11 cellular contexts compared by ENCODE assay signal in the genomic region with DNA sequence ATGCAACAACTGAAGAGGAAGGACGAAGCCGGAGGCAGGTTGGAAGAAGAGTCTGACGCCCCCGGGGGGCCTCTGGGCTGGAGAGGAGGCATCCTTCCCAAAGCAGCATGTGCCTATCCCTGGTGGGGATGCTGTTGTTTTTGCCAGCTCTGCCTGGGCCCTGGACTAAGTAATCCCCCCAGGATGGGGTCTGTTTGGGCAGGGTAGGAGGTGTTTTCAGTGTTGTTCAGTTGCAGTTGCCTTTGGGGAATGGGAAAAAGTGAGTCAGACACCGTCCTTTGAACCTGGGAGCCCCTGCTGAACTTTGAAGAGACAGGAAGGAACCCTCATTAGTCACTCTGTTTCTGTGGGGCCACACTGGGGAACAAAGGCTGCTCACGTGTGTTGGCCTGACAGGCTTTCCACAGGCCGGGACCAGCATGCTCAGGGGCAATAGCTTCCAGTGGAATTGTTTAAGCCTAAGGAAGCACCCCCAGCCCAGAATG. TPM values are rescaled to one million over a fixed set of nuclear protein-coding genes. Genes with fewer than 3 reads are reported as not detected.
DNase-seq lines count a peak whose midpoint lies in the region; ATAC-seq and TF ChIP-seq lines count a peak whose summit lies in the region.
"Had no signal": no experiment of that assay in that cellular context is flagged by ENCODE, and none has a peak within 500 bp of the region (broad histone marks: within the 10 kb centered on the region; RNA-seq: fewer than 3 reads in every experiment).

No MANE protein-coding gene starts in this region.

- no peaks in the 10 kb centered on the region for H3K79me2 ChIP-seq in PC-9 (ENCODE audit: low read depth)

- H3K4me1 ChIP-seq in CD4-positive, alpha-beta memory T cell (ENCODE audit: insufficient read depth, low read length) = peaks cover 53% of the 10 kb centered on the region
- no peaks in the 10 kb centered on the region for H3K4me1 ChIP-seq in PC-9 (replicated peaks; ENCODE audit: insufficient read depth)

- peak overlapping the region in 5 of 8 donors; percentile 43 to 81 (median 70) for H3K4me3 Mint-ChIP-seq in CD4-positive, alpha-beta memory T cell
- no peak overlapping the region for H3K4me3 Mint-ChIP-seq in activated CD4-positive, alpha-beta T cell treated with anti-CD3 and anti-CD28 coated beads, Interleukin-2, amount 10 ng/mL, durations not matched to agents 7 days and 5 days
- H3K4me3 Mint-ChIP-seq in activated naive CD8-positive, alpha-beta T cell treated with anti-CD3 and anti-CD28 coated beads, Interleukin-2, amount 10 ng/mL, durations not matched to agents 7 days and 5 days = peak overlapping the region; percentile 39

- no peak overlapping the region for H3K27ac ChIP-seq in CD4-positive, alpha-beta memory T cell (ENCODE audit: low read depth, low read length)
- no peak overlapping the region for H3K27ac ChIP-seq in PC-9

- no peak overlapping the region for H3K4me3 ChIP-seq in CD4-positive, alpha-beta memory T cell (ENCODE audit: low read length in 2 of 2)
- no peak overlapping the region for H3K4me3 ChIP-seq in PC-9

- no peak for TF ChIP-seq CTCF in PC-9 (conservative IDR thresholded peaks at IDR 0.05)

- CTCF ChIA-PET in CD4-positive, alpha-beta memory T cell (lab: Charles Lee; ENCODE audit: partially characterized antibody) = interaction anchor here (0.9 to 1.0 kb wide), 2 partner anchors 48 to 57 kb away, joined by 3 read pairs; no protein-coding TSS in a partner anchor
- CTCF ChIA-PET in activated CD4-positive, alpha-beta T cell treated with anti-CD3 and anti-CD28 coated beads, Interleukin-2, amount 10 ng/mL, durations not matched to agents 7 days and 5 days (lab: Charles Lee) = interaction anchor here (1.1 kb wide), 1 partner anchor 11 kb away, joined by 3 read pairs; no protein-coding TSS in a partner anchor
- CTCF ChIA-PET in PC-9 (lab: Charles Lee) = no interaction called here

- no peaks in the 10 kb centered on the region for H3F3A ChIP-seq in PC-9 (ENCODE audit: insufficient read depth, low read depth)

- BruUV-seq in PC-9 (replicated peaks; lab: Mats Ljungman, UMichigan) = no TSS peak

- no peaks in the 10 kb centered on the region for H3K9me3 ChIP-seq in CD4-positive, alpha-beta memory T cell (ENCODE audit: control insufficient read depth in 1 of 2, low read length in 2 of 2)
- H3K9me3 ChIP-seq in PC-9 (ENCODE audit: insufficient read depth, low read depth) = peaks cover 12% of the 10 kb centered on the region; the same call in 1 of the 2 replicates

- no peaks in the 10 kb centered on the region for H3K9me2 ChIP-seq in PC-9 (ENCODE audit: insufficient read depth)

- H3K27me3 ChIP-seq in CD4-positive, alpha-beta memory T cell (ENCODE audit: insufficient read depth, low read length) = no peaks in the 10 kb centered on the region
- H3K27me3 ChIP-seq in PC-9 (ENCODE audit: insufficient read depth, low read depth) = peaks cover 22% of the 10 kb centered on the region; the same call in 1 of the 2 replicates

- no peaks in the 10 kb centered on the region for H4K20me1 ChIP-seq in PC-9 (ENCODE audit: insufficient read depth)

- H3K4me1 Mint-ChIP-seq in CD4-positive, alpha-beta memory T cell = peaks cover 33 to 73% (median 58%) of the 10 kb centered on the region in 4 donors
- H3K4me1 Mint-ChIP-seq in activated CD4-positive, alpha-beta T cell treated with anti-CD3 and anti-CD28 coated beads, Interleukin-2, amount 10 ng/mL, durations not matched to agents 7 days and 5 days = peaks cover 67% of the 10 kb centered on the region
- H3K4me1 Mint-ChIP-seq in activated naive CD8-positive, alpha-beta T cell treated with anti-CD3 and anti-CD28 coated beads, Interleukin-2, amount 10 ng/mL, durations not matched to agents 7 days and 5 days = peaks cover 50% of the 10 kb centered on the region

- H3K27me3 Mint-ChIP-seq in CD4-positive, alpha-beta memory T cell = no peaks in the 10 kb centered on the region
- H3K27me3 Mint-ChIP-seq in activated CD4-positive, alpha-beta T cell treated with anti-CD3 and anti-CD28 coated beads, Interleukin-2, amount 10 ng/mL, durations not matched to agents 7 days and 5 days = no peaks in the 10 kb centered on the region
- no peaks in the 10 kb centered on the region for H3K27me3 Mint-ChIP-seq in activated naive CD8-positive, alpha-beta T cell treated with anti-CD3 and anti-CD28 coated beads, Interleukin-2, amount 10 ng/mL, durations not matched to agents 7 days and 5 days

- peak overlapping the region; percentile 28 to 96 (median 70) for H3K27ac Mint-ChIP-seq in CD4-positive, alpha-beta memory T cell
- H3K27ac Mint-ChIP-seq in activated CD4-positive, alpha-beta T cell treated with anti-CD3 and anti-CD28 coated beads, Interleukin-2, amount 10 ng/mL, durations not matched to agents 7 days and 5 days = peak overlapping the region; percentile 84
- H3K27ac Mint-ChIP-seq in activated naive CD8-positive, alpha-beta T cell treated with anti-CD3 and anti-CD28 coated beads, Interleukin-2, amount 10 ng/mL, durations not matched to agents 7 days and 5 days = peak overlapping the region; percentile 79

- no peak overlapping the region for H2AFZ ChIP-seq in PC-9

- intact Hi-C loops in CD4-positive, alpha-beta memory T cell (cut with micrococcal nuclease) = loop anchor here (1.0 kb wide), 1 partner anchor 12 kb away; no protein-coding TSS in a partner anchor
- intact Hi-C loops in PC-9 (cut with micrococcal nuclease; ENCODE audit: unreplicated experiment) = no loop called here

- H3K36me3 Mint-ChIP-seq in CD4-positive, alpha-beta memory T cell = no peaks in the 10 kb centered on the region
- H3K36me3 Mint-ChIP-seq in activated CD4-positive, alpha-beta T cell treated with anti-CD3 and anti-CD28 coated beads, Interleukin-2, amount 10 ng/mL, durations not matched to agents 7 days and 5 days (ENCODE audit: low read depth) = peaks cover 24% of the 10 kb centered on the region
- peaks cover 17% of the 10 kb centered on the region for H3K36me3 Mint-ChIP-seq in activated naive CD8-positive, alpha-beta T cell treated with anti-CD3 and anti-CD28 coated beads, Interleukin-2, amount 10 ng/mL, durations not matched to agents 7 days and 5 days

- H3K9me3 Mint-ChIP-seq in CD4-positive, alpha-beta memory T cell = peaks cover 0 to 12% (median 0%) of the 10 kb centered on the region in 8 donors
- H3K9me3 Mint-ChIP-seq in activated CD4-positive, alpha-beta T cell treated with anti-CD3 and anti-CD28 coated beads, Interleukin-2, amount 10 ng/mL, durations not matched to agents 7 days and 5 days = peaks cover 14% of the 10 kb centered on the region
- peaks cover 8% of the 10 kb centered on the region for H3K9me3 Mint-ChIP-seq in activated naive CD8-positive, alpha-beta T cell treated with anti-CD3 and anti-CD28 coated beads, Interleukin-2, amount 10 ng/mL, durations not matched to agents 7 days and 5 days

- peak; percentile 10 to 77 (median 20) for DNase-seq in CD4-positive, alpha-beta memory T cell
- DNase-seq in activated CD4-positive, alpha-beta T cell treated with anti-CD3 and anti-CD28 coated beads, Interleukin-2, amount 10 ng/mL, durations not matched to agents 7 days and 5 days = peak; percentile 56
- peak; percentile 57 for DNase-seq in activated naive CD8-positive, alpha-beta T cell treated with anti-CD3 and anti-CD28 coated beads, Interleukin-2, amount 10 ng/mL, durations not matched to agents 7 days and 5 days
- peak; percentile 76 for DNase-seq in stimulated activated CD4-positive, alpha-beta T cell treated with anti-CD3 and anti-CD28 coated beads, Interleukin-1b, Interleukin-23, amount 100 ng/mL, for 48 hours
- no peak for DNase-seq in PC-9
- DNase-seq in NAMALWA (ENCODE audit: low spot score) = no peak
- DNase-seq: substantia nigra had no signal

- POLR2A ChIA-PET in CD4-positive, alpha-beta memory T cell (lab: Charles Lee; ENCODE audit: partially characterized antibody) = no interaction called here
- POLR2A ChIA-PET in activated CD4-positive, alpha-beta T cell treated with anti-CD3 and anti-CD28 coated beads, Interleukin-2, amount 10 ng/mL, durations not matched to agents 7 days and 5 days (lab: Charles Lee) = no interaction called here
- POLR2A ChIA-PET in activated naive CD8-positive, alpha-beta T cell treated with anti-CD3 and anti-CD28 coated beads, Interleukin-2, amount 10 ng/mL, durations not matched to agents 7 days and 5 days (lab: Charles Lee) = interaction anchor here (2.1 kb wide), 1 partner anchor 12 kb away, joined by 14 read pairs; no protein-coding TSS in a partner anchor
- POLR2A ChIA-PET in PC-9 (lab: Charles Lee; ENCODE audit: unreplicated experiment) = no interaction called here

- H3K36me3 ChIP-seq in CD4-positive, alpha-beta memory T cell (ENCODE audit: insufficient read depth, low read length) = no peaks in the 10 kb centered on the region
- no peaks in the 10 kb centered on the region for H3K36me3 ChIP-seq in PC-9 (ENCODE audit: low read depth)

- ATAC-seq in activated naive CD8-positive, alpha-beta T cell treated with anti-CD3 and anti-CD28 coated beads, Interleukin-2, amount 10 ng/mL, durations not matched to agents 7 days and 5 days (ENCODE audit: low read depth) = peak; percentile 85
- ATAC-seq in HG03139 (IDR thresholded peaks at IDR 0.05; ENCODE audit: unreplicated experiment) (no peak), GM19455 (IDR thresholded peaks at IDR 0.05; ENCODE audit: unreplicated experiment) (no peak)
- ATAC-seq: Panc1 had no signal

- H3K4me2 ChIP-seq in PC-9 = no peak overlapping the region

RNA-seq across cellular contexts. Expression of gene GDF10, which starts 35.2 kb away (rescaled TPM):
- 1 to 10 TPM in 1 of 2 experiments, under 1 TPM in 1; 0.81 to 1.3 TPM for total RNA-seq in CD4-positive, alpha-beta memory T cell
- under 1 TPM; 0.19 to 0.75 TPM for polyA plus RNA-seq in CD4-positive, alpha-beta memory T cell
- total RNA-seq in activated CD4-positive, alpha-beta T cell treated with anti-CD3 and anti-CD28 coated beads, Interleukin-2, amount 10 ng/mL, durations not matched to agents 7 days and 5 days = under 1 TPM in 1 of 2 experiments, not detected in 1; 0.08 TPM
- total RNA-seq in activated naive CD8-positive, alpha-beta T cell treated with anti-CD3 and anti-CD28 coated beads, Interleukin-2, amount 10 ng/mL, durations not matched to agents 7 days and 5 days = under 1 TPM; 0.11 TPM
- total RNA-seq in PC-9 (2021) = not detected in 2 replicates
- total RNA-seq: MCF 10A had no signal

RNA-seq across cellular contexts. Expression of gene GDF2, which starts 57.4 kb away (rescaled TPM):
- not detected for total RNA-seq in CD4-positive, alpha-beta memory T cell
- not detected for polyA plus RNA-seq in CD4-positive, alpha-beta memory T cell
- total RNA-seq in activated CD4-positive, alpha-beta T cell treated with anti-CD3 and anti-CD28 coated beads, Interleukin-2, amount 10 ng/mL, durations not matched to agents 7 days and 5 days = not detected
- not detected for total RNA-seq in activated naive CD8-positive, alpha-beta T cell treated with anti-CD3 and anti-CD28 coated beads, Interleukin-2, amount 10 ng/mL, durations not matched to agents 7 days and 5 days
- not detected in 2 replicates for total RNA-seq in PC-9 (2021)
- total RNA-seq: MCF 10A had no signal

Comparison
In these comparisons a context has a peak if more than half of its experiments do, and no peak if none do; other contexts are left out.
1. DNase-seq: peak in CD4-positive, alpha-beta memory T cell (5 of 5), activated CD4-positive, alpha-beta T cell treated with anti-CD3 and anti-CD28 coated beads, Interleukin-2, amount 10 ng/mL, durations not matched to agents 7 days and 5 days (single experiment), activated naive CD8-positive, alpha-beta T cell treated with anti-CD3 and anti-CD28 coated beads, Interleukin-2, amount 10 ng/mL, durations not matched to agents 7 days and 5 days (single experiment) and stimulated activated CD4-positive, alpha-beta T cell treated with anti-CD3 and anti-CD28 coated beads, Interleukin-1b, Interleukin-23, amount 100 ng/mL, for 48 hours (single experiment); none in PC-9 (0 of 2) and NAMALWA (single experiment).
2. Peak in every context shown above with its lines, with median percentiles within 50 percentile points of each other: H3K27ac Mint-ChIP-seq.